In the genomic region with DNA sequence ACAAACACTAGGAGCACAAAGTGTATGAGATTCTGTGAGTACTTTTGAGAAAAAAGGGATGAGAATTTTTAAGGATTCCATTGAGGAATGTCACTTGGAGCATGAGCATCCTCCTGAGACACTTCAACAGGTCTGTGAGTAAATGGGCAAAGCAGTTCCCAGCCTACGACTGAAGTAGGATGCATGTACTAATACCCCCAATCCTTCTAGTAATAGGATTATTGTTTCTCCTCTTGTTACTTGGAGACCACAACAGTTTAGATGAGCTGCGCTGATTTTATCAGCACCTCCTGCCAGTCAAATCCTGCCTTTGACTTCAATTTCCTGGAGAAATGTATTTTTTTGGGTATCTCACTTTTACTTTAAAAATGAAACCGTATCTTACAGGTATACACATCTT, we compare ENCODE assay signal across 8 cellular contexts. TPM values are rescaled to one million over a fixed set of nuclear protein-coding genes. Genes with fewer than 3 reads are reported as not detected.
DNase-seq lines count a peak whose midpoint lies in the region; ATAC-seq and TF ChIP-seq lines count a peak whose summit lies in the region.

No MANE protein-coding gene starts in this region.

- H3K18ac ChIP-seq in IMR-90 (ENCODE audit: low read depth, low read length) = no peak overlapping the region

- H2BK5ac ChIP-seq in IMR-90 (ENCODE audit: low read depth, low read length, poor library complexity, severe bottlenecking) = no peak overlapping the region

- no peak overlapping the region for H2BK20ac ChIP-seq in IMR-90 (ENCODE audit: low read depth, low read length)

- in situ Hi-C loops in IMR-90 (cut with MboI; ENCODE audit: low sequenced_read_pairs) = no loop called here
- in situ Hi-C loops in GM13977 (cut with MboI; ENCODE audit: low pct_unique_long_range_greater_than_20kb, low sequenced_read_pairs, unreplicated experiment) = no loop called here

- H4K20me1 ChIP-seq in IMR-90 (ENCODE audit: insufficient read depth, low read length) = no peaks in the 10 kb centered on the region

- BruUV-seq in IMR-90 (replicated peaks; lab: Mats Ljungman, UMichigan) = no TSS peak

- WGBS in IMR-90 (ENCODE audit: extremely low coverage in 2 of 2, insufficient read length in 1 of 2), 2 experiments = no CpG with 5 or more reads among the region's 3 CpGs

- H2AK9ac ChIP-seq in IMR-90 (replicated peaks; ENCODE audit: low read depth, low read length, poor library complexity) = no peak overlapping the region

- DNase-seq in AG08395 (ENCODE audit: low spot score) (peak; percentile 31), IMR-90 (peak; percentile 8), glomerular visceral epithelial cell (ENCODE audit: extremely low spot score) (no peak), GM13977 (ENCODE audit: low spot score) (no peak), DMS114 treated with DMSO at 0.1 percent for 48 hours (lab: John Stamatoyannopoulos, UW; ENCODE audit: unreplicated experiment) (no peak)
- no peak for DNase-seq in activated CD4-positive, CD25-positive, alpha-beta regulatory T cell (lab: John Stamatoyannopoulos, UW)

- H3K4me3 ChIP-seq in IMR-90 (ENCODE audit: insufficient read depth, low read depth, low read length) (peak overlapping the region; percentile 67), mucosa of rectum (ENCODE audit: low read length in 2 of 2) (peak overlapping the region; percentile 91 to 99)

- peak overlapping the region; percentile 80 for H3K4me2 ChIP-seq in IMR-90 (ENCODE audit: low read depth, low read length)

- peak overlapping the region; percentile 14 to 15; a peak in 2 of 4 replicates for H4K8ac ChIP-seq in IMR-90 (ENCODE audit: low read depth in 2 of 2, low read length in 2 of 2)

- no peak overlapping the region for H2AK5ac ChIP-seq in IMR-90 (ENCODE audit: low read depth, low read length)

- H3K4me1 ChIP-seq in IMR-90 (ENCODE audit: control insufficient read depth, insufficient read depth, low read length) (no peaks in the 10 kb centered on the region), mucosa of rectum (ENCODE audit: control insufficient read depth in 2 of 2, insufficient read depth in 2 of 2, low read length in 2 of 2) (peaks cover 4 to 7% of the 10 kb centered on the region in 2 donors)

- peaks cover 3% of the 10 kb centered on the region for H3K27me3 Mint-ChIP-seq in brain

- H4K91ac ChIP-seq in IMR-90 (ENCODE audit: insufficient read depth, low read depth, low read length) = no peak overlapping the region

- dilution Hi-C loops in IMR-90 (cut with HindIII; ENCODE audit: low sequenced_read_pairs, unreplicated experiment) = no loop called here

- no peak overlapping the region for H2BK120ac ChIP-seq in IMR-90 (ENCODE audit: low read depth, low read length)

- peak overlapping the region; percentile 13; the same call in 1 of the 2 replicates for H3K4ac ChIP-seq in IMR-90 (ENCODE audit: low read depth, low read length)

- no peak for TF ChIP-seq RAD21 in IMR-90 (IDR thresholded peaks at IDR 0.05; ENCODE audit: low read length)

- no peak overlapping the region for H2BK15ac ChIP-seq in IMR-90 (ENCODE audit: low read depth, low read length)

- no peaks in the 10 kb centered on the region for H3K9me1 ChIP-seq in IMR-90 (ENCODE audit: insufficient read depth, low read length)

- no peak for TF ChIP-seq POLR2A in IMR-90 (IDR thresholded peaks at IDR 0.05; ENCODE audit: low read depth, low read length)

- no peak overlapping the region; the same call in 1 of the 2 replicates for H3K23ac ChIP-seq in IMR-90 (ENCODE audit: low read depth, low read length)

- no peak for ATAC-seq in IMR-90 (ENCODE audit: low read depth)

- TF ChIP-seq CTCF in IMR-90 (conservative IDR thresholded peaks at IDR 0.05; ENCODE audit: low read depth, low read length) (no peak), brain (conservative IDR thresholded peaks at IDR 0.05) (no peak), GM13977 (IDR thresholded peaks at IDR 0.05; ENCODE audit: extremely low read depth, insufficient read depth, missing control alignments) (no peak)

- peak overlapping the region; percentile 98 to 100 (median 98) for H3K4me3 Mint-ChIP-seq in brain

- no peaks in the 10 kb centered on the region for H3K27me3 ChIP-seq in IMR-90 (ENCODE audit: control insufficient read depth, insufficient read depth, low read length)
- no peaks in the 10 kb centered on the region for H3K27me3 ChIP-seq in mucosa of rectum (ENCODE audit: control insufficient read depth in 2 of 2, insufficient read depth in 2 of 2, low read length in 2 of 2)

- peak overlapping the region; percentile 37 for H2AFZ ChIP-seq in IMR-90 (replicated peaks; ENCODE audit: low read length, poor library complexity)

- H3K79me1 ChIP-seq in IMR-90 (ENCODE audit: low read depth in 1 of 2, low read length in 2 of 2) = peaks cover 4 to 13% of the 10 kb centered on the region in 2 experiments; a peak in 3 of 4 replicates

- H3K27ac ChIP-seq in IMR-90 (ENCODE audit: insufficient read depth, low read length) (no peak overlapping the region), mucosa of rectum (ENCODE audit: low read depth in 2 of 2, low read length in 2 of 2) (no peak overlapping the region)

- CTCF ChIA-PET in IMR-90 (lab: Yijun Ruan, JAX) = interaction anchor here (0.6 to 1.0 kb wide), 2 partner anchors 10 to 21 kb away, joined by 3 read pairs; a partner anchor contains a TSS

- POLR2A ChIA-PET in IMR-90 (lab: Charles Lee; ENCODE audit: unreplicated experiment) = interaction anchor here (0.9 kb wide), 1 partner anchor 9 kb away, joined by 3 read pairs; no protein-coding TSS in a partner anchor

- H3K4me1 Mint-ChIP-seq in brain = peaks cover 37% of the 10 kb centered on the region

- no peaks in the 10 kb centered on the region for H3K9me3 ChIP-seq in IMR-90 (ENCODE audit: control insufficient read depth, insufficient read depth, low read length)
- H3K9me3 ChIP-seq in mucosa of rectum (ENCODE audit: control insufficient read depth in 2 of 2, low read length in 2 of 2) = no peaks in the 10 kb centered on the region

- H3K36me3 ChIP-seq in IMR-90 (ENCODE audit: control insufficient read depth, insufficient read depth, low read length) (no peaks in the 10 kb centered on the region), mucosa of rectum (ENCODE audit: control insufficient read depth in 2 of 2, insufficient read depth in 2 of 2, low read length in 2 of 2) (no peaks in the 10 kb centered on the region)

- H3K14ac ChIP-seq in IMR-90 (replicated peaks; ENCODE audit: low read depth, low read length) = no peak overlapping the region

- peaks cover 16% of the 10 kb centered on the region for H3K36me3 Mint-ChIP-seq in brain

- peak overlapping the region; percentile 94 to 97 (median 95) for H3K27ac Mint-ChIP-seq in brain

- intact Hi-C loops in IMR-90 (cut with micrococcal nuclease) = no loop called here

- peak overlapping the region; percentile 71; the same call in 1 of the 2 replicates for H3K9ac ChIP-seq in IMR-90 (ENCODE audit: low read depth, low read length)
- peak overlapping the region in 1 of 2 donors; percentile 28 for H3K9ac ChIP-seq in mucosa of rectum (ENCODE audit: low read depth in 1 of 2, low read length in 2 of 2)

- peaks cover 0 to 9% (median 9%) of the 10 kb centered on the region in 5 experiments for H3K9me3 Mint-ChIP-seq in brain

- no peak overlapping the region; the same call in 1 of the 2 replicates for H3K56ac ChIP-seq in IMR-90 (ENCODE audit: extremely low read depth, insufficient read depth, low read length)

- H4K5ac ChIP-seq in IMR-90 (ENCODE audit: low read depth, low read length) = no peak overlapping the region

TF ChIP-seq in IMR-90, 13 proteins besides CTCF, POLR2A, EP300 and RAD21 (continues in another document):
- no peak for TF ChIP-seq CEBPB (IDR thresholded peaks at IDR 0.05; ENCODE audit: low read depth, low read length)
- no peak for TF ChIP-seq RCOR1 (IDR thresholded peaks at IDR 0.05; ENCODE audit: insufficient replicate concordance, low read length)
- no peak for TF ChIP-seq CHD1 (IDR thresholded peaks at IDR 0.05; ENCODE audit: low read depth, low read length)
- no peak for TF ChIP-seq MAZ (IDR thresholded peaks at IDR 0.05; ENCODE audit: borderline replicate concordance, low read depth, low read length)
- TF ChIP-seq BHLHE40 (IDR thresholded peaks at IDR 0.05; ENCODE audit: low read depth, low read length) = no peak
- TF ChIP-seq, protein P1, sequence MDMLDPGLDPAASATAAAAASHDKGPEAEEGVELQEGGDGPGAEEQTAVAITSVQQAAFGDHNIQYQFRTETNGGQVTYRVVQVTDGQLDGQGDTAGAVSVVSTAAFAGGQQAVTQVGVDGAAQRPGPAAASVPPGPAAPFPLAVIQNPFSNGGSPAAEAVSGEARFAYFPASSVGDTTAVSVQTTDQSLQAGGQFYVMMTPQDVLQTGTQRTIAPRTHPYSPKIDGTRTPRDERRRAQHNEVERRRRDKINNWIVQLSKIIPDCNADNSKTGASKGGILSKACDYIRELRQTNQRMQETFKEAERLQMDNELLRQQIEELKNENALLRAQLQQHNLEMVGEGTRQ (IDR thresholded peaks at IDR 0.05; ENCODE audit: low read depth, low read length) = no peak
- TF ChIP-seq MXI1 (IDR thresholded peaks at IDR 0.05; ENCODE audit: borderline replicate concordance, low read depth, low read length) = no peak
- no peak for TF ChIP-seq NFE2L2 (IDR thresholded peaks at IDR 0.05; ENCODE audit: low read depth, low read length)
- TF ChIP-seq, protein P2, sequence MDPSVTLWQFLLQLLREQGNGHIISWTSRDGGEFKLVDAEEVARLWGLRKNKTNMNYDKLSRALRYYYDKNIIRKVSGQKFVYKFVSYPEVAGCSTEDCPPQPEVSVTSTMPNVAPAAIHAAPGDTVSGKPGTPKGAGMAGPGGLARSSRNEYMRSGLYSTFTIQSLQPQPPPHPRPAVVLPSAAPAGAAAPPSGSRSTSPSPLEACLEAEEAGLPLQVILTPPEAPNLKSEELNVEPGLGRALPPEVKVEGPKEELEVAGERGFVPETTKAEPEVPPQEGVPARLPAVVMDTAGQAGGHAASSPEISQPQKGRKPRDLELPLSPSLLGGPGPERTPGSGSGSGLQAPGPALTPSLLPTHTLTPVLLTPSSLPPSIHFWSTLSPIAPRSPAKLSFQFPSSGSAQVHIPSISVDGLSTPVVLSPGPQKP (IDR thresholded peaks at IDR 0.05; ENCODE audit: borderline replicate concordance, low read depth, low read length) = no peak
- TF ChIP-seq RFX5 (IDR thresholded peaks at IDR 0.05; ENCODE audit: low read depth, low read length) = no peak
- no peak for TF ChIP-seq SMC3 (IDR thresholded peaks at IDR 0.05; ENCODE audit: low read depth, low read length)
- TF ChIP-seq MAFK (IDR thresholded peaks at IDR 0.05; ENCODE audit: low read depth, low read length) = no peak

RNA-seq across cellular contexts. Expression of a gene that starts 0.8 kb away (rescaled TPM):
- total RNA-seq in IMR-90 (2012; rRNA removed) = 9.5 and 11.9 TPM in 2 replicates
- polyA plus RNA-seq in IMR-90 (2012; rRNA removed) (6.5 and 7.9 TPM in 2 replicates), brain (ENCODE audit: insufficient read depth, low read depth, low replicate concordance) (15.8 TPM)
- 2.5 and 3.6 TPM in 2 replicates for polyA plus RNA-seq in IMR-90 (2012; cell fraction: cytosol; rRNA removed)
- polyA plus RNA-seq in IMR-90 (2012; cell fraction: nucleus; rRNA removed; ENCODE audit: low replicate concordance) = 1.9 and 7.4 TPM in 2 replicates

RNA-seq across cellular contexts. Expression of a gene that starts 21.0 kb away (rescaled TPM):
- total RNA-seq in IMR-90 (2012; rRNA removed) = 9.5 and 14.7 TPM in 2 replicates
- polyA plus RNA-seq in IMR-90 (2012; rRNA removed) = 18.1 and 18.3 TPM in 2 replicates
- 5.6 and 7.2 TPM in 2 replicates for polyA plus RNA-seq in IMR-90 (2012; cell fraction: cytosol; rRNA removed)
- 7.2 and 14.9 TPM in 2 replicates for polyA plus RNA-seq in IMR-90 (2012; cell fraction: nucleus; rRNA removed; ENCODE audit: low replicate concordance)
- polyA plus RNA-seq in brain (ENCODE audit: insufficient read depth, low read depth, low replicate concordance) = 22.7 TPM

Comparison
In these comparisons a context has a peak if more than half of its experiments do, and no peak if none do; other contexts are left out.
1. DNase-seq: peak in AG08395 (single experiment) and IMR-90 (single experiment); none in glomerular visceral epithelial cell (single experiment), activated CD4-positive, CD25-positive, alpha-beta regulatory T cell (0 of 4), GM13977 (single experiment) and DMS114 treated with DMSO at 0.1 percent for 48 hours (single experiment).